ENCODE assay signal across 15 cellular contexts in the genomic region with DNA sequence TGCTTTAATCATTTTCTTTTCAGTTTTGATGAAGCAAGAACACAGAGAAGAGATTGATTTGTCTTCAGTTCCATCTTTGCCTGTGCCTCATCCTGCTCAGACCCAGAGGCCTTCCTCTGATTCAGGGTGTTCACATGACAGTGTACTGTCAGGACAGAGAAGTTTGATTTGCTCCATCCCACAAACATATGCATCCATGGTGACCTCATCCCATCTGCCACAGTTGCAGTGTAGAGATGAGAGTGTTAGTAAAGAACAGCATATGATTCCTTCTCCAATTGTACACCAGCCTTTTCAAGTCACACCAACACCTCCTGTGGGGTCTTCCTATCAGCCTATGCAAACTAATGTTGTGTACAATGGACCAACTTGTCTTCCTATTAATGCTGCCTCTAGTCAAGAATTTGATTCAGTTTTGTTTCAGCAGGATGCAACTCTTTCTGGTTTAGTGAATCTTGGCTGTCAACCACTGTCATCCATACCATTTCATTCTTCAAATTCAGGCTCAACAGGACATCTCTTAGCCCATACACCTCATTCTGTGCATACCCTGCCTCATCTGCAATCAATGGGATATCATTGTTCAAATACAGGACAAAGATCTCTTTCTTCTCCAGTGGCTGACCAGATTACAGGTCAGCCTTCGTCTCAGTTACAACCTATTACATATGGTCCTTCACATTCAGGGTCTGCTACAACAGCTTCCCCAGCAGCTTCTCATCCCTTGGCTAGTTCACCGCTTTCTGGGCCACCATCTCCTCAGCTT. TPM values are rescaled to one million over a fixed set of nuclear protein-coding genes. Genes with fewer than 3 reads are reported as not detected.
DNase-seq lines count a peak whose midpoint lies in the region; ATAC-seq and TF ChIP-seq lines count a peak whose summit lies in the region.
"Had no signal": no experiment of that assay in that cellular context is flagged by ENCODE, and none has a peak within 500 bp of the region (broad histone marks: within the 10 kb centered on the region; RNA-seq: fewer than 3 reads in every experiment).

No MANE protein-coding gene starts in this region.

- H3K4me2 ChIP-seq in hepatocyte, result no peak overlapping the region
- H3K4me2 ChIP-seq: smooth muscle cell had no signal

- H3K9me2 ChIP-seq in hepatocyte (replicated peaks; ENCODE audit: insufficient read depth), result no peaks in the 10 kb centered on the region

- no peak overlapping the region for H2AFZ ChIP-seq in hepatocyte
- H2AFZ ChIP-seq: parathyroid adenoma had no signal

- H3K27ac ChIP-seq in A673 (ENCODE audit: low read depth, low read length, poor library complexity, severe bottlenecking) (no peak overlapping the region), caudate nucleus (ENCODE audit: low read depth, low read length) (peak overlapping the region; percentile 39), left lung (no peak overlapping the region), hepatocyte (no peak overlapping the region)
- H3K27ac ChIP-seq: parathyroid adenoma had no signal

- H3K79me2 ChIP-seq in hepatocyte, result peaks cover 2% of the 10 kb centered on the region

- WGBS in hepatocyte (ENCODE audit: low lambda C conversion rate, missing lambda C conversion rate), result 92% methylated on average over 2 of the region's 2 CpGs

- TSS peak; percentile 49 for BruUV-seq in A673 (replicated peaks; lab: Mats Ljungman, UMichigan)

- H4K20me1 ChIP-seq in hepatocyte (ENCODE audit: insufficient read depth, poor library complexity, severe bottlenecking), result no peaks in the 10 kb centered on the region

- POLR2A ChIA-PET in A673 (lab: Charles Lee; ENCODE audit: low non-redundant PET), result no interaction called here

- H3K9me3 ChIP-seq in A673 (ENCODE audit: low read depth, low read length, poor library complexity, severe bottlenecking), result no peaks in the 10 kb centered on the region
- no peaks in the 10 kb centered on the region for H3K9me3 ChIP-seq in left lung
- no peaks in the 10 kb centered on the region for H3K9me3 ChIP-seq in hepatocyte (ENCODE audit: low read depth)

- H3K36me3 ChIP-seq in A673 (ENCODE audit: insufficient read depth, low read length, poor library complexity, severe bottlenecking) (peaks cover 24% of the 10 kb centered on the region), left lung (peaks cover 0 to 72% of the 10 kb centered on the region in 2 donors), hepatocyte (replicated peaks; ENCODE audit: insufficient read depth, low read depth) (no peaks in the 10 kb centered on the region)

- intact Hi-C loops in A673 (cut with micrococcal nuclease; ENCODE audit: unreplicated experiment), result no loop called here
- intact Hi-C loops in left lung (cut with DNase I), result no loop called here

- no peak for TF ChIP-seq CTCF in A673 (conservative IDR thresholded peaks at IDR 0.05; ENCODE audit: low read depth, low read length)
- TF ChIP-seq CTCF in left lung (IDR thresholded peaks at IDR 0.05), result no peak
- TF ChIP-seq CTCF in hepatocyte (IDR thresholded peaks at IDR 0.05; ENCODE audit: poor library complexity), result no peak

- CTCF ChIA-PET in A673 (lab: Charles Lee), result no interaction called here

- H3K4me3 ChIP-seq in A673 (ENCODE audit: low read depth, low read length, poor library complexity, severe bottlenecking) (no peak overlapping the region), left lung (no peak overlapping the region), hepatocyte (no peak overlapping the region)
- H3K4me3 ChIP-seq: smooth muscle cell had no signal

- H3K27me3 ChIP-seq in A673 (replicated peaks; ENCODE audit: insufficient read depth, low read depth, low read length, poor library complexity) (no peaks in the 10 kb centered on the region), left lung (no peaks in the 10 kb centered on the region), hepatocyte (no peaks in the 10 kb centered on the region)

- H3K4me1 ChIP-seq in A673 (ENCODE audit: insufficient read depth, low read length, poor library complexity, severe bottlenecking) (no peaks in the 10 kb centered on the region), left lung (peaks cover 0 to 10% of the 10 kb centered on the region in 2 donors), hepatocyte (ENCODE audit: insufficient read depth) (no peaks in the 10 kb centered on the region)
- H3K4me1 ChIP-seq: parathyroid adenoma had no signal

- DNase-seq in A673 (ENCODE audit: low spot score) (no peak), HCEC 1CT (peak; percentile 9), caudate nucleus (lab: John Stamatoyannopoulos, UW) (peak in 29 of 61 donors; percentile 3 to 54 (median 22)), left lung (no peak), NCI-H1417 (lab: John Stamatoyannopoulos, UW) (no peak), A172 (ENCODE audit: low spot score) (no peak), H4 (ENCODE audit: low spot score) (no peak), hepatocyte (ENCODE audit: low spot score) (no peak)
- DNase-seq: activated CD4-positive, alpha-beta T cell treated with anti-CD3 and anti-CD28 coated beads, Interleukin-2, amount 50 U/mL, for 1 hour; effector memory CD4-positive, alpha-beta T cell; NCI-H1930; NCI-H748 treated with DMSO at 0.1 percent for 48 hours; stimulated activated naive CD8-positive, alpha-beta T cell treated with anti-CD3 and anti-CD28 coated beads, Interleukin-15, Interleukin-2, amounts not matched to agents 100 U/mL and 50 U/mL, for 24 hours had no signal

- ATAC-seq in left lung, result peak; percentile 45
- ATAC-seq: stimulated activated naive CD8-positive, alpha-beta T cell treated with anti-CD3 and anti-CD28 coated beads, Interleukin-15, Interleukin-2, amounts not matched to agents 100 U/mL and 50 U/mL, for 24 hours had no signal

RNA-seq across cellular contexts. Expression of a gene that starts 45.0 kb away (rescaled TPM):
- 0.19 and 0.35 TPM in 2 replicates for total RNA-seq in A673 (2021)
- total RNA-seq in left lung, result 10 to 100 TPM; 47.9 to 62.6 TPM
- total RNA-seq in A172 (2014; rRNA removed; shearing (Covaris generic)), result 0.45 TPM in 1 of 2 replicates, not detected in the other
- 0.21 TPM in 1 of 2 replicates, not detected in the other for total RNA-seq in H4 (2014; rRNA removed; shearing (Covaris generic))
- total RNA-seq in hepatocyte, result 39.5 and 45.6 TPM in 2 replicates
- 45.6 and 52.4 TPM in 2 replicates for polyA plus RNA-seq in hepatocyte

RNA-seq across cellular contexts. Expression of a gene that starts 54.2 kb away (rescaled TPM):
- total RNA-seq in A673 (2021), result 6.8 and 8.1 TPM in 2 replicates
- total RNA-seq in left lung, result 10 to 100 TPM; 34.5 to 35.1 TPM
- total RNA-seq in A172 (2014; rRNA removed; shearing (Covaris generic)), result 27.7 and 35.1 TPM in 2 replicates
- 14.8 and 22.1 TPM in 2 replicates for total RNA-seq in H4 (2014; rRNA removed; shearing (Covaris generic))
- 24.2 and 34.8 TPM in 2 replicates for total RNA-seq in hepatocyte
- 31.7 and 34.2 TPM in 2 replicates for polyA plus RNA-seq in hepatocyte

Comparison
In these comparisons a context has a peak if more than half of its experiments do, and no peak if none do; other contexts are left out.
1. RNA of a gene that starts 45.0 kb away (total RNA-seq): 47.9 to 62.6 TPM in left lung and 39.5 to 45.6 TPM in hepatocyte; 0.45 TPM in A172, 0.19 to 0.35 TPM in A673 and 0.21 TPM in H4; every median in the first group is over 10 times any median in the second.